ENCODE assay signal across 9 cellular contexts in the genomic region with DNA sequence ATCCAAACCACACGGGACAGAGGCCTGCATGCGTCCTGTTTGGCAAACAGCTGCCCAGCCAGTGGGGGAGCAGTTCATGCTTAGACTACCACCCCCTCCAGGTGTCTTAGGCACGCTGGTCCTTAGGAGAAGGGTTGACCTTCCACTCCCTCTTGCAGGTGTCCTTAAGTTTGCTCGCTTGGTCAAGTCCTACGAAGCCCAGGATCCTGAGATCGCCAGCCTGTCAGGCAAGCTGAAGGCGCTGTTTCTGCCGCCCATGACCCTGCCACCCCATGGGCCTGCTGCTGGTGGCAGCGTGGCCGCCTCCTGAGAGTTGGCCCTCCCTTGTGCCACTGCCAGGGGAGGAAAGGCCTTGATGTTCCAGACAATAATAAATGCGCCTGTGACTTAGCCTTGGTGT. TPM values are rescaled to one million over a fixed set of nuclear protein-coding genes. Genes with fewer than 3 reads are reported as not detected.
A peak's percentile ranks its signal among the peaks of the same experiment; 100 is the strongest.
DNase-seq lines count a peak whose midpoint lies in the region; ATAC-seq and TF ChIP-seq lines count a peak whose summit lies in the region.
"Had no signal": no experiment of that assay in that cellular context is flagged by ENCODE, and none has a peak within 500 bp of the region (broad histone marks: within the 10 kb centered on the region; RNA-seq: fewer than 3 reads in every experiment).

No MANE protein-coding gene starts in this region.

- peaks cover 10% of the 10 kb centered on the region; the same call in 1 of the 2 replicates for H3K79me2 ChIP-seq in SK-N-SH (ENCODE audit: insufficient read depth)

- POLR2A ChIA-PET in SK-N-SH (lab: Yijun Ruan, JAX), result interaction anchor here (2.5 to 4.6 kb wide), 3 partner anchors 18 to 73 kb away, joined by 14 to 82 read pairs (median 62); partner anchors contain the start of genes ATN1 and SPSB2
- POLR2A ChIA-PET in T-cell (lab: Charles Lee), result interaction anchor here (0.8 to 3.2 kb wide), 4 partner anchors 11 to 40 kb away, joined by 3 to 22 read pairs (median 4); no protein-coding TSS in a partner anchor

- H3K9me3 ChIP-seq in SK-N-SH, result no peaks in the 10 kb centered on the region

- H3K9me3 Mint-ChIP-seq in T-cell (no peaks in the 10 kb centered on the region), glutamatergic neuron (ENCODE audit: unreplicated experiment) (peaks cover 16% of the 10 kb centered on the region)
- H3K9me3 Mint-ChIP-seq in stimulated activated effector memory CD8-positive, alpha-beta T cell treated with anti-CD3 and anti-CD28 coated beads, Interleukin-12 subunit alpha, Interleukin-12 subunit beta, amount 100 ng/mL, for 72 hours, result no peaks in the 10 kb centered on the region

- no peak overlapping the region for H3K9ac ChIP-seq in SK-N-SH

- 80% methylated on average over 4 of the region's 11 CpGs for WGBS in SK-N-SH (ENCODE audit: low lambda C conversion rate)

- H3K4me1 ChIP-seq in SK-N-SH (ENCODE audit: control insufficient read depth in 1 of 2, insufficient read depth in 2 of 2, low read depth in 1 of 2, low read length in 1 of 2), result peaks cover 6 to 13% of the 10 kb centered on the region in 2 experiments; a peak in 3 of 4 replicates

- no peaks in the 10 kb centered on the region for H3K36me3 Mint-ChIP-seq in T-cell
- H3K36me3 Mint-ChIP-seq in glutamatergic neuron (ENCODE audit: unreplicated experiment), result peaks cover 2% of the 10 kb centered on the region
- peaks cover 78% of the 10 kb centered on the region for H3K36me3 Mint-ChIP-seq in stimulated activated effector memory CD8-positive, alpha-beta T cell treated with anti-CD3 and anti-CD28 coated beads, Interleukin-12 subunit alpha, Interleukin-12 subunit beta, amount 100 ng/mL, for 72 hours

- H3K36me3 ChIP-seq in SK-N-SH (replicated peaks in 1 of 2; ENCODE audit: control insufficient read depth in 1 of 2, insufficient read depth in 2 of 2, low read length in 1 of 2), result peaks cover 11 to 15% of the 10 kb centered on the region in 2 experiments

- H3K27me3 Mint-ChIP-seq in T-cell (no peaks in the 10 kb centered on the region), glutamatergic neuron (ENCODE audit: unreplicated experiment) (peaks cover 25% of the 10 kb centered on the region)

- CTCF ChIA-PET in SK-N-SH (lab: Yijun Ruan, JAX), result interaction anchor here (0.9 to 6.5 kb wide), 18 partner anchors 8 to 199 kb away, joined by 3 to 114 read pairs (median 8); partner anchors contain the start of genes C1R, C1RL and ENO2
- CTCF ChIA-PET in T-cell (lab: Charles Lee), result interaction anchor here (0.6 to 8.2 kb wide), 11 partner anchors 9 to 163 kb away, joined by 3 to 126 read pairs (median 8); partner anchors contain the start of genes C1RL (in 1 of the 2) and LPCAT3 (in 1 of the 2)

- H3K9me2 ChIP-seq in SK-N-SH, result no peaks in the 10 kb centered on the region

- H3K4me3 Mint-ChIP-seq in T-cell (peak overlapping the region; percentile 88 to 98 (median 91)), glutamatergic neuron (ENCODE audit: unreplicated experiment) (peak overlapping the region; percentile 97)
- peak overlapping the region; percentile 80 for H3K4me3 Mint-ChIP-seq in stimulated activated effector memory CD8-positive, alpha-beta T cell treated with anti-CD3 and anti-CD28 coated beads, Interleukin-12 subunit alpha, Interleukin-12 subunit beta, amount 100 ng/mL, for 72 hours

- no peak for TF ChIP-seq EP300 in SK-N-SH (IDR thresholded peaks at IDR 0.05; ENCODE audit: borderline replicate concordance in 1 of 2, low read depth in 1 of 2, low read length in 1 of 2)

- H3K27ac Mint-ChIP-seq in T-cell, result peak overlapping the region; percentile 97 to 100
- peak overlapping the region; percentile 99 for H3K27ac Mint-ChIP-seq in glutamatergic neuron (ENCODE audit: unreplicated experiment)
- H3K27ac Mint-ChIP-seq in stimulated activated effector memory CD8-positive, alpha-beta T cell treated with anti-CD3 and anti-CD28 coated beads, Interleukin-12 subunit alpha, Interleukin-12 subunit beta, amount 100 ng/mL, for 72 hours, result peak overlapping the region; percentile 99

- H3K4me2 ChIP-seq in SK-N-SH, result peak overlapping the region; percentile 87; the same call in 1 of the 2 replicates

- H3K4me1 Mint-ChIP-seq in T-cell (peaks cover 73 to 78% (median 77%) of the 10 kb centered on the region in 3 donors), glutamatergic neuron (ENCODE audit: low read depth, unreplicated experiment) (peaks cover 17% of the 10 kb centered on the region)
- peaks cover 85% of the 10 kb centered on the region for H3K4me1 Mint-ChIP-seq in stimulated activated effector memory CD8-positive, alpha-beta T cell treated with anti-CD3 and anti-CD28 coated beads, Interleukin-12 subunit alpha, Interleukin-12 subunit beta, amount 100 ng/mL, for 72 hours

- TF ChIP-seq RAD21 in SK-N-SH (IDR thresholded peaks at IDR 0.05; ENCODE audit: low read length), result no peak

- H3K4me3 ChIP-seq in SK-N-SH (ENCODE audit: low read depth in 2 of 2, low read length in 1 of 2), result no peak overlapping the region

- no peaks in the 10 kb centered on the region for H4K20me1 ChIP-seq in SK-N-SH (ENCODE audit: insufficient read depth)

- peaks cover 42% of the 10 kb centered on the region for H3F3A ChIP-seq in SK-N-SH (replicated peaks; ENCODE audit: insufficient read depth)

- TF ChIP-seq CTCF in SK-N-SH (IDR thresholded peaks at IDR 0.05), result no peak
- no peak for TF ChIP-seq CTCF in glutamatergic neuron (IDR thresholded peaks at IDR 0.05; ENCODE audit: partially characterized antibody, unreplicated experiment)

- ATAC-seq in SK-N-SH treated with all-trans-retinoic acid at 6 μM for 48 hours (no peak), T-cell (replicated peaks in 1 of 4) (no peak), HG02678 (IDR thresholded peaks at IDR 0.05; ENCODE audit: unreplicated experiment) (no peak)
- ATAC-seq in stimulated activated effector memory CD8-positive, alpha-beta T cell treated with anti-CD3 and anti-CD28 coated beads, Interleukin-12 subunit alpha, Interleukin-12 subunit beta, amount 100 ng/mL, for 72 hours, result no peak

- H3K27ac ChIP-seq in SK-N-SH (ENCODE audit: low read depth in 2 of 2, low read length in 1 of 2), result no peak overlapping the region

- H2AFZ ChIP-seq in SK-N-SH (ENCODE audit: low read depth), result no peak overlapping the region

- peak; percentile 15 for DNase-seq in SK-N-SH
- no peak for DNase-seq in T-cell
- no peak for DNase-seq in glutamatergic neuron
- no peak for DNase-seq in stimulated activated effector memory CD8-positive, alpha-beta T cell treated with anti-CD3 and anti-CD28 coated beads, Interleukin-12 subunit alpha, Interleukin-12 subunit beta, amount 100 ng/mL, for 72 hours (ENCODE audit: low spot score in 2 of 2)
- no peak for DNase-seq in T1000 (lab: John Stamatoyannopoulos, UW)
- no peak for DNase-seq in EL

- H3K27me3 ChIP-seq in SK-N-SH (ENCODE audit: insufficient read depth), result no peaks in the 10 kb centered on the region

TF ChIP-seq in SK-N-SH, 30 proteins besides CTCF, POLR2A, EP300 and RAD21:
- TF ChIP-seq FOXJ3 (CRISPR knock-in tag; IDR thresholded peaks at IDR 0.05) (no peak), GATA2 (CRISPR knock-in tag; IDR thresholded peaks at IDR 0.05) (no peak), TEAD4 (IDR thresholded peaks at IDR 0.05; ENCODE audit: borderline replicate concordance, insufficient read depth) (no peak), TCF12 (IDR thresholded peaks at IDR 0.05) (no peak), POLR2AphosphoS5 (IDR thresholded peaks at IDR 0.05; ENCODE audit: low read depth, low read length) (no peak), ELF1 (IDR thresholded peaks at IDR 0.05) (no peak), FOXM1 (IDR thresholded peaks at IDR 0.05; ENCODE audit: low read depth) (no peak)
TF ChIP-seq in SK-N-SH: peak in this region for 0.

TF ChIP-seq in SK-N-SH treated with all-trans-retinoic acid at 6 μM for 48 hours, 23 proteins besides CTCF, POLR2A, EP300 and RAD21:
- TF ChIP-seq CSDC2 (CRISPR knock-in tag; IDR thresholded peaks at IDR 0.05) (no peak), ISL1 (CRISPR knock-in tag; IDR thresholded peaks at IDR 0.05) (no peak)

RNA-seq across cellular contexts. Expression of gene C12orf57, which starts 1.8 kb away (rescaled TPM):
- 560 and 659 TPM in 2 replicates for polyA plus RNA-seq in SK-N-SH (2012; rRNA removed)
- polyA plus RNA-seq in SK-N-SH (2012; cell fraction: cytosol; rRNA removed), result 378 and 573 TPM in 2 replicates
- 265 and 491 TPM in 2 replicates for polyA plus RNA-seq in SK-N-SH (2012; cell fraction: nucleus; rRNA removed)
- 100 to 1,000 TPM; 256 to 466 (median 412) TPM for total RNA-seq in T-cell
- 184 TPM for total RNA-seq in glutamatergic neuron (ENCODE audit: unreplicated experiment)

RNA-seq across cellular contexts. Expression of gene RNU7-1, which starts 2.0 kb away (rescaled TPM):
- not detected in 2 replicates for polyA plus RNA-seq in SK-N-SH (2012; rRNA removed)
- not detected in 2 replicates for polyA plus RNA-seq in SK-N-SH (2012; cell fraction: cytosol; rRNA removed)
- not detected in 2 replicates for polyA plus RNA-seq in SK-N-SH (2012; cell fraction: nucleus; rRNA removed)
- not detected for total RNA-seq in T-cell
- total RNA-seq in glutamatergic neuron (ENCODE audit: unreplicated experiment), result not detected
- total RNA-seq: mononuclear cell had no signal

RNA-seq across cellular contexts. Expression of gene PTPN6, which starts 5.5 kb away (rescaled TPM):
- 0.12 and 0.18 TPM in 2 replicates for polyA plus RNA-seq in SK-N-SH (2012; rRNA removed)
- polyA plus RNA-seq in SK-N-SH (2012; cell fraction: cytosol; rRNA removed), result 0.09 TPM in 1 of 2 replicates, not detected in the other
- polyA plus RNA-seq in SK-N-SH (2012; cell fraction: nucleus; rRNA removed), result 0.43 and 0.96 TPM in 2 replicates
- total RNA-seq in T-cell (100 to 1,000 TPM; 176 to 237 (median 224) TPM), glutamatergic neuron (ENCODE audit: unreplicated experiment) (3.8 TPM)

RNA-seq across cellular contexts. Expression of gene ATN1, which starts 17.9 kb away (rescaled TPM):
- 18.5 and 29.3 TPM in 2 replicates for polyA plus RNA-seq in SK-N-SH (2012; rRNA removed)
- polyA plus RNA-seq in SK-N-SH (2012; cell fraction: cytosol; rRNA removed), result 13.8 and 20.9 TPM in 2 replicates
- 79.0 and 104 TPM in 2 replicates for polyA plus RNA-seq in SK-N-SH (2012; cell fraction: nucleus; rRNA removed)
- 10 to 100 TPM; 34.7 to 44.3 (median 41.7) TPM for total RNA-seq in T-cell
- total RNA-seq in glutamatergic neuron (ENCODE audit: unreplicated experiment), result 94.6 TPM

RNA-seq across cellular contexts. Expression of gene PHB2, which starts 24.9 kb away (rescaled TPM):
- polyA plus RNA-seq in SK-N-SH (2012; rRNA removed), result 386 and 447 TPM in 2 replicates
- polyA plus RNA-seq in SK-N-SH (2012; cell fraction: cytosol; rRNA removed), result 287 and 379 TPM in 2 replicates
- 324 and 396 TPM in 2 replicates for polyA plus RNA-seq in SK-N-SH (2012; cell fraction: nucleus; rRNA removed)
- total RNA-seq in T-cell (100 to 1,000 TPM; 144 to 168 (median 154) TPM), glutamatergic neuron (ENCODE audit: unreplicated experiment) (200 TPM)

Comparison
In these comparisons a context has a peak if more than half of its experiments do, and no peak if none do; other contexts are left out.
1. RNA of gene PTPN6, which starts 5.5 kb away (total RNA-seq): 176 to 237 TPM in T-cell; 3.8 TPM in glutamatergic neuron (single experiment); every median in the first group is over 10 times any median in the second.
2. Peak in every context shown above with its lines, with median percentiles within 50 percentile points of each other: H3K27ac Mint-ChIP-seq and H3K4me3 Mint-ChIP-seq.